ENCODE assay signal across 7 cellular contexts in genomic region chr4:121277194-121278105, GRCh38.
DNase-seq lines count a peak whose midpoint lies in the region; ATAC-seq and TF ChIP-seq lines count a peak whose summit lies in the region.

No MANE protein-coding gene starts in this region.

- no peak overlapping the region for H3K27ac ChIP-seq in liver (ENCODE audit: low read depth in 1 of 2, low read length in 2 of 2)

- no peaks in the 10 kb centered on the region for H3K9me3 ChIP-seq in liver (ENCODE audit: control insufficient read depth in 4 of 4, low read length in 3 of 4)

- H3K9ac ChIP-seq in liver (ENCODE audit: low read depth in 1 of 2, low read length in 2 of 2): no peak overlapping the region

- TF ChIP-seq RAD21 in liver (IDR thresholded peaks at IDR 0.05): peak; percentile 35 to 55

- ATAC-seq in GM18519 (IDR thresholded peaks at IDR 0.05; ENCODE audit: low FRiP score, unreplicated experiment) (peak; percentile 35), HG02763 (IDR thresholded peaks at IDR 0.05; ENCODE audit: unreplicated experiment) (peak; percentile 42)

- H3K4me1 ChIP-seq in liver (ENCODE audit: control insufficient read depth in 4 of 4, insufficient read depth in 4 of 4, low read length in 3 of 4): no peaks in the 10 kb centered on the region

- WGBS in liver: 43% methylated on average over 5 of the region's 5 CpGs

- no peak overlapping the region for H3K4me3 ChIP-seq in liver (ENCODE audit: low read depth in 1 of 3, low read length in 3 of 3)

- peak; percentile 27 for TF ChIP-seq CTCF in liver (IDR thresholded peaks at IDR 0.05; ENCODE audit: low read depth, low read length, missing input control)

- H3K36me3 ChIP-seq in liver (ENCODE audit: control insufficient read depth in 4 of 4, insufficient read depth in 3 of 4, low read depth in 1 of 4, low read length in 3 of 4): no peaks in the 10 kb centered on the region

- peak; percentile 11 for DNase-seq in RPMI7951 (ENCODE audit: low read depth)
- DNase-seq in pons (ENCODE audit: low spot score): no peak
- no peak for DNase-seq in NCI-H226
- no peak for DNase-seq in stimulated activated CD4-positive, alpha-beta T cell treated with anti-CD3 and anti-CD28 coated beads, Interleukin-4, amount 100 ng/mL, for 4 hours

- peaks cover 0 to 4% (median 0%) of the 10 kb centered on the region in 4 donors for H3K27me3 ChIP-seq in liver (ENCODE audit: control insufficient read depth in 4 of 4, insufficient read depth in 4 of 4, low read length in 3 of 4)

TF ChIP-seq in liver, 16 proteins besides CTCF, POLR2A, EP300 and RAD21:
- no peak for TF ChIP-seq FOXA1 (IDR thresholded peaks at IDR 0.05)
- TF ChIP-seq NR2F2 (IDR thresholded peaks at IDR 0.05): no peak
- no peak for TF ChIP-seq HNF4A (conservative IDR thresholded peaks at IDR 0.05)
- no peak for TF ChIP-seq ZBTB33 (IDR thresholded peaks at IDR 0.05)
- no peak for TF ChIP-seq JUND (IDR thresholded peaks at IDR 0.05)
- TF ChIP-seq SP1 (IDR thresholded peaks at IDR 0.05): no peak
- TF ChIP-seq TAF1 (conservative IDR thresholded peaks at IDR 0.05): no peak
- no peak for TF ChIP-seq RXRA (IDR thresholded peaks at IDR 0.05)
- TF ChIP-seq GABPA (IDR thresholded peaks at IDR 0.05 in 1 of 2, conservative IDR thresholded peaks at IDR 0.05 in 1 of 2): no peak
- no peak for TF ChIP-seq EGR1 (IDR thresholded peaks at IDR 0.05; ENCODE audit: low read depth in 2 of 2)
